8 cellular contexts compared by ENCODE assay signal in the genomic region with DNA sequence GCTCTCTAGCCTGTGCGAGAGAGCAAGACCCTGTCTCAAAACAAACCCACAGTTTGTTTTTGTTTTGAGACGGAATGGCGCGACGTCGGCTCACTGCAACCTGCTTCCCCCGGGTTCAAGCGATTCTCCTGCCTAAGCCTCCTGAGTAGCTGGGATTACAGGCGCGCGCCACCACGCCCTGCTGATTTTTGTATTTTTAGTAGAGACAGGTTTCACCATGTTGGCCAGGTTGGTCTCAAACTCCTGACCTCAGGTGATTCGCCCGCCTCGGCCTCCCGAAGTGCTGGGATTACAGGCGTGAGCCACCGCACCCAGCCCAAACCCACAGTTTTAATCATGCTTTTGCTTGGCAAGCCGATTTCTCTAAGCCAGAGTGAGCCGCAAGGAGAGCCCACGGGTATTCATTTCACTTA. TPM values are rescaled to one million over a fixed set of nuclear protein-coding genes. Genes with fewer than 3 reads are reported as not detected.
DNase-seq lines count a peak whose midpoint lies in the region; ATAC-seq and TF ChIP-seq lines count a peak whose summit lies in the region.
"Not testable (repeated sequence)": the region's sequence is repeated elsewhere in the genome, so short reads cannot be mapped to it uniquely, and the experiment has no call there.

No MANE protein-coding gene starts in this region.

- 94% methylated on average over 21 of the region's 21 CpGs for WGBS in mesenchymal stem cell

- H3K23ac ChIP-seq in mesenchymal stem cell (ENCODE audit: low read length in 2 of 2), result not testable (repeated sequence)

- H3K4me3 ChIP-seq in DND-41 (ENCODE audit: low read depth in 1 of 2, low read length in 2 of 2), result peak overlapping the region; percentile 66 to 84; a peak in 3 of 4 replicates
- not testable (repeated sequence) for H3K4me3 ChIP-seq in KMS-11 (IDR thresholded peaks at IDR 0.05; ENCODE audit: insufficient read depth, low read depth, low read length)
- peak overlapping the region; percentile 86 for H3K4me3 ChIP-seq in brain microvascular endothelial cell (ENCODE audit: low read depth, low read length)
- peak overlapping the region; percentile 91 for H3K4me3 ChIP-seq in fibroblast of pulmonary artery (replicated peaks; ENCODE audit: low read depth, low read length)
- H3K4me3 ChIP-seq in mesenchymal stem cell (ENCODE audit: insufficient read depth in 1 of 2, low read depth in 1 of 2, low read length in 2 of 2), result peak overlapping the region; percentile 94
- peak overlapping the region; percentile 89 for H3K4me3 ChIP-seq in rectal smooth muscle tissue (ENCODE audit: low read length)
- peak overlapping the region; percentile 100 for H3K4me3 ChIP-seq in upper lobe of right lung

- H2AK5ac ChIP-seq in mesenchymal stem cell (ENCODE audit: low read length, severe bottlenecking), result not testable (repeated sequence)

- TF ChIP-seq CTCF in DND-41 (IDR thresholded peaks at IDR 0.05; ENCODE audit: borderline replicate concordance, extremely low read depth, low read length, poor library complexity, severe bottlenecking); KMS-11 (conservative IDR thresholded peaks at IDR 0.05; ENCODE audit: low read depth, low read length); brain microvascular endothelial cell (IDR thresholded peaks at IDR 0.05; ENCODE audit: low read depth, low read length, missing control alignments); fibroblast of pulmonary artery (IDR thresholded peaks at IDR 0.05; ENCODE audit: low read length, missing control alignments); upper lobe of right lung (IDR thresholded peaks at IDR 0.05): not testable (repeated sequence)

- peaks cover 38% of the 10 kb centered on the region for H3K79me2 ChIP-seq in DND-41 (ENCODE audit: insufficient read depth, low read length)
- not testable (repeated sequence) for H3K79me2 ChIP-seq in KMS-11 (ENCODE audit: insufficient read depth, low read depth)

- H4K20me1 ChIP-seq in DND-41 (ENCODE audit: insufficient read depth, low read length); KMS-11 (ENCODE audit: insufficient read depth): not testable (repeated sequence)

- not testable (repeated sequence) for H3K9me3 Mint-ChIP-seq in activated CD4-positive, alpha-beta T cell treated with anti-CD3 and anti-CD28 coated beads for 36 hours (ENCODE audit: low read depth)

- ATAC-seq in DND-41 (ENCODE audit: insufficient read depth, low read depth); activated CD4-positive, alpha-beta T cell treated with anti-CD3 and anti-CD28 coated beads for 36 hours; upper lobe of right lung: not testable (repeated sequence)

- H3K4me1 ChIP-seq in DND-41 (ENCODE audit: insufficient read depth, low read length) (peaks cover 40% of the 10 kb centered on the region), KMS-11 (ENCODE audit: low read depth, poor library complexity, severe bottlenecking) (peaks cover 16% of the 10 kb centered on the region), upper lobe of right lung (peaks cover 14% of the 10 kb centered on the region)
- H3K4me1 ChIP-seq in mesenchymal stem cell (ENCODE audit: control insufficient read depth, insufficient read depth, low read depth, low read length); rectal smooth muscle tissue (ENCODE audit: control insufficient read depth, insufficient read depth, low read length): not testable (repeated sequence)

- H2BK12ac ChIP-seq in mesenchymal stem cell (ENCODE audit: low read length in 2 of 2), result not testable (repeated sequence)

- not testable (repeated sequence) for H3K14ac ChIP-seq in mesenchymal stem cell (ENCODE audit: low read length in 2 of 2)

- not testable (repeated sequence) for H3K27me3 ChIP-seq in DND-41 (ENCODE audit: insufficient read depth, low read length, poor library complexity); KMS-11 (ENCODE audit: insufficient read depth, low read depth); brain microvascular endothelial cell (replicated peaks); mesenchymal stem cell (ENCODE audit: control insufficient read depth in 1 of 2, insufficient read depth in 1 of 2, low read length in 2 of 2); rectal smooth muscle tissue (ENCODE audit: control insufficient read depth, insufficient read depth, low read length); upper lobe of right lung

- H2BK120ac ChIP-seq in mesenchymal stem cell (ENCODE audit: low read depth, low read length), result not testable (repeated sequence)

- peak overlapping the region; percentile 63 for H3K4me2 ChIP-seq in DND-41 (ENCODE audit: insufficient read depth, low read length)
- not testable (repeated sequence) for H3K4me2 ChIP-seq in KMS-11; mesenchymal stem cell (ENCODE audit: low read length, poor library complexity, severe bottlenecking)

- CTCF ChIA-PET in activated CD4-positive, alpha-beta T cell treated with anti-CD3 and anti-CD28 coated beads for 36 hours (lab: Charles Lee), result interaction anchor here (0.7 to 4.5 kb wide), 18 partner anchors 10 to 220 kb away, joined by 3 to 39 read pairs (median 7); a partner anchor contains a TSS

- H3K79me1 ChIP-seq in mesenchymal stem cell (replicated peaks; ENCODE audit: low read length, poor library complexity, severe bottlenecking), result not testable (repeated sequence)

- H3K9ac ChIP-seq in DND-41 (ENCODE audit: low read depth, low read length), result peak overlapping the region; percentile 76
- H3K9ac ChIP-seq in KMS-11; rectal smooth muscle tissue (ENCODE audit: low read length): not testable (repeated sequence)
- H3K9ac ChIP-seq in mesenchymal stem cell (ENCODE audit: low read length), result peak overlapping the region; percentile 89

- not testable (repeated sequence) for DNase-seq in DND-41; activated CD4-positive, alpha-beta T cell treated with anti-CD3 and anti-CD28 coated beads for 36 hours; brain microvascular endothelial cell; fibroblast of pulmonary artery (ENCODE audit: low read depth); mesenchymal stem cell; upper lobe of right lung

- H4K8ac ChIP-seq in mesenchymal stem cell (ENCODE audit: low read length), result peak overlapping the region; percentile 82

- H3K27ac ChIP-seq in DND-41 (ENCODE audit: low read length) (peak overlapping the region; percentile 86), brain microvascular endothelial cell (peak overlapping the region; percentile 27), mesenchymal stem cell (ENCODE audit: low read length, poor library complexity, severe bottlenecking) (peak overlapping the region; percentile 46), rectal smooth muscle tissue (ENCODE audit: low read depth, low read length) (peak overlapping the region; percentile 94), upper lobe of right lung (peak overlapping the region; percentile 88)
- not testable (repeated sequence) for H3K27ac ChIP-seq in KMS-11

- H2BK5ac ChIP-seq in mesenchymal stem cell (ENCODE audit: low read depth, low read length, poor library complexity, severe bottlenecking), result not testable (repeated sequence)

- H3K18ac ChIP-seq in mesenchymal stem cell (ENCODE audit: low read depth in 1 of 2, low read length in 2 of 2), result peak overlapping the region in 1 of 2 experiments; percentile 82

- peak overlapping the region; percentile 14 for H4K91ac ChIP-seq in mesenchymal stem cell (ENCODE audit: low read length)

- intact Hi-C loops in activated CD4-positive, alpha-beta T cell treated with anti-CD3 and anti-CD28 coated beads for 36 hours (cut with DNase I, micrococcal nuclease), result loop anchor here (1.0 to 10.0 kb wide), 10 partner anchors 18 to 1194 kb away; a partner anchor contains a TSS
- intact Hi-C loops in upper lobe of right lung (cut with DNase I), result not testable (repeated sequence)

- in situ Hi-C loops in brain microvascular endothelial cell (cut with HindIII; ENCODE audit: low pct_ligation_motif_present, low sequenced_read_pairs), result not testable (repeated sequence)

- H3K27ac Mint-ChIP-seq in activated CD4-positive, alpha-beta T cell treated with anti-CD3 and anti-CD28 coated beads for 36 hours, result peak overlapping the region; percentile 94

- peak overlapping the region; percentile 6 for H2BK15ac ChIP-seq in mesenchymal stem cell (ENCODE audit: low read depth, poor library complexity, severe bottlenecking)

- POLR2A ChIA-PET in activated CD4-positive, alpha-beta T cell treated with anti-CD3 and anti-CD28 coated beads for 36 hours (lab: Charles Lee), result interaction anchor here (0.5 to 1.4 kb wide), 6 partner anchors 8 to 104 kb away, joined by 3 to 7 read pairs (median 4); a partner anchor contains a TSS

- H3K36me3 Mint-ChIP-seq in activated CD4-positive, alpha-beta T cell treated with anti-CD3 and anti-CD28 coated beads for 36 hours (ENCODE audit: low read depth), result not testable (repeated sequence)

- H3K27me3 Mint-ChIP-seq in activated CD4-positive, alpha-beta T cell treated with anti-CD3 and anti-CD28 coated beads for 36 hours, result not testable (repeated sequence)

- H2AFZ ChIP-seq in DND-41 (ENCODE audit: low read depth, low read length) (peak overlapping the region; percentile 92), KMS-11 (ENCODE audit: low read depth) (peak overlapping the region; percentile 94), mesenchymal stem cell (ENCODE audit: low read depth, low read length) (peak overlapping the region; percentile 96)

- H3K4me1 Mint-ChIP-seq in activated CD4-positive, alpha-beta T cell treated with anti-CD3 and anti-CD28 coated beads for 36 hours, result peaks cover 34% of the 10 kb centered on the region

- peak overlapping the region; percentile 94 for H3K4me3 Mint-ChIP-seq in activated CD4-positive, alpha-beta T cell treated with anti-CD3 and anti-CD28 coated beads for 36 hours

- not testable (repeated sequence) for H3K9me3 ChIP-seq in DND-41 (ENCODE audit: insufficient read depth, low read length, severe bottlenecking); mesenchymal stem cell (ENCODE audit: control insufficient read depth, low read length); upper lobe of right lung

- not testable (repeated sequence) for H3K36me3 ChIP-seq in DND-41 (ENCODE audit: insufficient read depth, low read length); KMS-11 (ENCODE audit: insufficient read depth); brain microvascular endothelial cell (replicated peaks); mesenchymal stem cell (ENCODE audit: control insufficient read depth in 1 of 2, insufficient read depth in 2 of 2, low read depth in 1 of 2, low read length in 2 of 2); rectal smooth muscle tissue (ENCODE audit: control insufficient read depth, insufficient read depth, low read length); upper lobe of right lung

- peak overlapping the region; percentile 71 to 93 for H3K4ac ChIP-seq in mesenchymal stem cell (ENCODE audit: low read depth in 1 of 2, low read length in 2 of 2)

RNA-seq across cellular contexts. Expression of a gene that starts 0.5 kb away (rescaled TPM):
- total RNA-seq in activated CD4-positive, alpha-beta T cell treated with anti-CD3 and anti-CD28 coated beads for 36 hours, result 10 to 100 TPM; 14.9 to 21.4 TPM
- polyA plus RNA-seq in mesenchymal stem cell (2013, experiment 1 of 2), result 11.4 TPM
- 11.8 TPM for polyA plus RNA-seq in mesenchymal stem cell (2013, experiment 2 of 2)
- total RNA-seq in upper lobe of right lung, result 24.2 TPM

RNA-seq across cellular contexts. Expression of a gene that starts 19.2 kb away (rescaled TPM):
- 10 to 100 TPM; 11.9 TPM for total RNA-seq in activated CD4-positive, alpha-beta T cell treated with anti-CD3 and anti-CD28 coated beads for 36 hours
- 3.6 TPM for polyA plus RNA-seq in mesenchymal stem cell (2013, experiment 1 of 2)
- polyA plus RNA-seq in mesenchymal stem cell (2013, experiment 2 of 2), result 3.9 TPM
- total RNA-seq in upper lobe of right lung, result 2.0 TPM
